Comparison of ENCODE assay signal across 8 cellular contexts in genomic region chr6:30357678-30358339, GRCh38. TPM values are rescaled to one million over a fixed set of nuclear protein-coding genes. Genes with fewer than 3 reads are reported as not detected.
DNase-seq lines count a peak whose midpoint lies in the region; ATAC-seq and TF ChIP-seq lines count a peak whose summit lies in the region.

No MANE protein-coding gene starts in this region.

- no peak overlapping the region for H3K27ac Mint-ChIP-seq in activated naive CD4-positive, alpha-beta T cell treated with anti-CD3 and anti-CD28 coated beads, Interleukin-2, amount 10 ng/mL, durations not matched to agents 7 days and 5 days
- H3K27ac Mint-ChIP-seq in type B pancreatic cell = no peak overlapping the region

- no peak for ATAC-seq in GM19452 (IDR thresholded peaks at IDR 0.05; ENCODE audit: unreplicated experiment)

- H3K27ac ChIP-seq in neutrophil = no peak overlapping the region

- peak; percentile 45 for TF ChIP-seq CTCF in neutrophil (IDR thresholded peaks at IDR 0.05)
- TF ChIP-seq CTCF in type B pancreatic cell (conservative IDR thresholded peaks at IDR 0.05) = peak; percentile 92

- no peaks in the 10 kb centered on the region for H3K36me3 Mint-ChIP-seq in activated naive CD4-positive, alpha-beta T cell treated with anti-CD3 and anti-CD28 coated beads, Interleukin-2, amount 10 ng/mL, durations not matched to agents 7 days and 5 days
- no peaks in the 10 kb centered on the region for H3K36me3 Mint-ChIP-seq in type B pancreatic cell

- peaks cover 70% of the 10 kb centered on the region for H3K27me3 Mint-ChIP-seq in activated naive CD4-positive, alpha-beta T cell treated with anti-CD3 and anti-CD28 coated beads, Interleukin-2, amount 10 ng/mL, durations not matched to agents 7 days and 5 days
- H3K27me3 Mint-ChIP-seq in type B pancreatic cell = peaks cover 63% of the 10 kb centered on the region

- no peaks in the 10 kb centered on the region for H3K9me3 ChIP-seq in neutrophil

- H3K9me3 Mint-ChIP-seq in activated naive CD4-positive, alpha-beta T cell treated with anti-CD3 and anti-CD28 coated beads, Interleukin-2, amount 10 ng/mL, durations not matched to agents 7 days and 5 days = no peaks in the 10 kb centered on the region
- H3K9me3 Mint-ChIP-seq in type B pancreatic cell = no peaks in the 10 kb centered on the region

- DNase-seq in D341Med (ENCODE audit: low spot score) (peak; percentile 80), HuH-7.5 (ENCODE audit: low spot score) (peak; percentile 25), RPMI7951 (ENCODE audit: low read depth) (peak; percentile 64), germinal center (ENCODE audit: low spot score) (peak; percentile 63), type B pancreatic cell (ENCODE audit: extremely low spot score, unreplicated experiment) (no peak)
- peak; percentile 71 for DNase-seq in activated naive CD4-positive, alpha-beta T cell treated with anti-CD3 and anti-CD28 coated beads, Interleukin-2, amount 10 ng/mL, durations not matched to agents 7 days and 5 days

- CTCF ChIA-PET in activated naive CD4-positive, alpha-beta T cell treated with anti-CD3 and anti-CD28 coated beads, Interleukin-2, amount 10 ng/mL, durations not matched to agents 7 days and 5 days (lab: Charles Lee) = interaction anchor here (0.9 to 2.6 kb wide), 7 partner anchors 11 to 119 kb away, joined by 3 to 17 read pairs (median 4); partner anchors contain the start of gene TRIM39

- peaks cover 100% of the 10 kb centered on the region for H3K27me3 ChIP-seq in neutrophil

- H3K4me1 Mint-ChIP-seq in activated naive CD4-positive, alpha-beta T cell treated with anti-CD3 and anti-CD28 coated beads, Interleukin-2, amount 10 ng/mL, durations not matched to agents 7 days and 5 days = peaks cover 8% of the 10 kb centered on the region
- H3K4me1 Mint-ChIP-seq in type B pancreatic cell (ENCODE audit: unreplicated experiment) = no peaks in the 10 kb centered on the region

- H3K36me3 ChIP-seq in neutrophil = no peaks in the 10 kb centered on the region

- no peak overlapping the region for H3K4me3 ChIP-seq in neutrophil (ENCODE audit: low read depth in 1 of 2, low read length in 1 of 2)

- peaks cover 5 to 7% of the 10 kb centered on the region in 2 experiments for H3K4me1 ChIP-seq in neutrophil (ENCODE audit: control insufficient read depth in 1 of 2, insufficient read depth in 1 of 2, low read depth in 1 of 2, low read length in 1 of 2)

- H3K4me3 Mint-ChIP-seq in activated naive CD4-positive, alpha-beta T cell treated with anti-CD3 and anti-CD28 coated beads, Interleukin-2, amount 10 ng/mL, durations not matched to agents 7 days and 5 days = peak overlapping the region; percentile 72
- peak overlapping the region; percentile 88 for H3K4me3 Mint-ChIP-seq in type B pancreatic cell

RNA-seq across cellular contexts. Expression of gene RPP21, which starts 12.9 kb away (rescaled TPM):
- total RNA-seq in RPMI7951 (2014; rRNA removed; shearing (Covaris generic)) = 90.8 and 94.3 TPM in 2 replicates
- total RNA-seq in type B pancreatic cell (ENCODE audit: low replicate concordance) = 41.2 and 49.6 TPM in 2 replicates

RNA-seq across cellular contexts. Expression of gene TRIM39, which starts 31.1 kb away (rescaled TPM):
- total RNA-seq in RPMI7951 (2014; rRNA removed; shearing (Covaris generic)) = 6.7 and 9.4 TPM in 2 replicates
- 13.7 and 16.4 TPM in 2 replicates for total RNA-seq in type B pancreatic cell (ENCODE audit: low replicate concordance)
